Comparison of ENCODE assay signal across 9 cellular contexts in the genomic region with DNA sequence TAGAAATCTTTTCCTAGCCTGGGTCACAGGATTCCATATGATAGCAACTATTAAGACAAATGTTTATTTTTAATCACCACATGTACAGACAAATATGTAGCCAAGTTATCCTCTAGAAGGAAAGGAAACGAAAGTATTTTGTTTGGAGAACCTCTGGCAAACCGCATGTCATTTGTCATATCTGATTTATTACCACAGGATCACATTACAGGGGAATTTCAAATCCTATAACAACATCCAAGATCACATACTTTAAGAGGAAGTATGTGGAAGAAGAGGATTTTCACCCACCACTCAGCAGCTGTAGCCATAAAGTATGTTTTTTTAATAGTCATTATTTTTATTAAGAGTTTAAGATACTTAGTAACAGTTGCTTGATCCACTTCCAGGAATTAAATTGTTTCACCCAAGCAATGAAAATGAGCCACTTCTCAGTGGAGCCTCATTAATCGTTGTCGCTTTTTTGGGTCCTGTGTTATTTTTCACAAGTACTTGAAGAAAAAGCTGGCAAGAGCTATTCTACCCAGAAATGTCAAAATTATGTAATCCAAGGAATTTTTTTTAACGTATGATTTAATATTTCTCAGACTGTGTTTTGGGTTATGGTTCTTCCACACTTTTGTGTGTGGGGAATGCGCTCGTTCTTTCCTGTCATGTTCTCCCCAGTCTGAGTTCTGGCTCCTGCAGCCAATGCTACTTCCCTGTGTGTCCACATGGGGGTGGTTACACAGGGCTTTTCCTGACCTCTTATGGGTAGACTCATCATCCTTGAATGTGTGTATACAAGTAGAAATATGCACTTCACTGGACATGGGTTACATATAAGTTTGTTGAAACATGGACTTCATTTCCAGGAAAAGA. TPM values are rescaled to one million over a fixed set of nuclear protein-coding genes. Genes with fewer than 3 reads are reported as not detected.
A peak's percentile ranks its signal among the peaks of the same experiment; 100 is the strongest.
DNase-seq lines count a peak whose midpoint lies in the region; ATAC-seq and TF ChIP-seq lines count a peak whose summit lies in the region.
"Had no signal": no experiment of that assay in that cellular context is flagged by ENCODE, and none has a peak within 500 bp of the region (broad histone marks: within the 10 kb centered on the region; RNA-seq: fewer than 3 reads in every experiment).

No MANE protein-coding gene starts in this region.

- no peaks in the 10 kb centered on the region for H3K36me3 ChIP-seq in BE2C
- H3K36me3 ChIP-seq in Loucy (ENCODE audit: insufficient read depth, low read length): no peaks in the 10 kb centered on the region
- H3K36me3 ChIP-seq in colonic mucosa: no peaks in the 10 kb centered on the region

- H3K9me3 ChIP-seq in BE2C (no peaks in the 10 kb centered on the region), Loucy (ENCODE audit: insufficient read depth, low read depth, low read length) (no peaks in the 10 kb centered on the region), colonic mucosa (no peaks in the 10 kb centered on the region)

- no peak overlapping the region for H3K9ac ChIP-seq in Loucy (ENCODE audit: low read depth, low read length, poor library complexity, severe bottlenecking)
- H3K9ac ChIP-seq in colonic mucosa (ENCODE audit: low read depth in 2 of 2, low read length in 2 of 2): no peak overlapping the region

- DNase-seq in BE2C (peak; percentile 52), colonic mucosa (no peak), midbrain (lab: John Stamatoyannopoulos, UW) (peak; percentile 54), NCI-H187 (lab: John Stamatoyannopoulos, UW) (no peak), SIG-M5 treated with dmso at 0.1 percent for 504 hours (lab: John Stamatoyannopoulos, UW; ENCODE audit: unreplicated experiment) (no peak)

- H3K4me1 ChIP-seq in BE2C: peaks cover 4% of the 10 kb centered on the region; the same call in 1 of the 2 replicates
- H3K4me1 ChIP-seq in Loucy (ENCODE audit: insufficient read depth, low read length, poor library complexity, severe bottlenecking): no peaks in the 10 kb centered on the region
- H3K4me1 ChIP-seq in colonic mucosa: no peaks in the 10 kb centered on the region

- H3K27ac ChIP-seq in colonic mucosa: no peak overlapping the region

- H3F3A ChIP-seq in Loucy (ENCODE audit: low read depth): no peaks in the 10 kb centered on the region

- H4K20me1 ChIP-seq in Loucy (ENCODE audit: insufficient read depth, low read length, poor library complexity, severe bottlenecking): no peaks in the 10 kb centered on the region

- no peaks in the 10 kb centered on the region for H3K79me2 ChIP-seq in Loucy (ENCODE audit: insufficient read depth, low read length)

- H2AFZ ChIP-seq in Loucy (ENCODE audit: low read length): no peak overlapping the region

- no peak overlapping the region for H3K4me2 ChIP-seq in Loucy (ENCODE audit: low read depth, low read length, poor library complexity, severe bottlenecking)

- TF ChIP-seq CTCF in BE2C (IDR thresholded peaks at IDR 0.05; ENCODE audit: low read depth, low read length): peak; percentile 79
- TF ChIP-seq CTCF in Loucy (conservative IDR thresholded peaks at IDR 0.05; ENCODE audit: low read length): peak; percentile 53
- TF ChIP-seq CTCF in colonic mucosa (IDR thresholded peaks at IDR 0.05): peak; percentile 35

- intact Hi-C loops in colonic mucosa (cut with DNase I): loop anchor here (5.0 kb wide), 1 partner anchor 53 kb away; no protein-coding TSS in a partner anchor

- no peaks in the 10 kb centered on the region for H3K9me2 ChIP-seq in Loucy (replicated peaks; ENCODE audit: low read depth, low read length)

- H3K4me3 ChIP-seq in BE2C (ENCODE audit: low read depth, low read length): no peak overlapping the region
- no peak overlapping the region for H3K4me3 ChIP-seq in Loucy (ENCODE audit: low read length, poor library complexity, severe bottlenecking)
- no peak overlapping the region for H3K4me3 ChIP-seq in colonic mucosa
- H3K4me3 ChIP-seq: skin epidermis had no signal

- no peaks in the 10 kb centered on the region for H3K27me3 ChIP-seq in BE2C
- H3K27me3 ChIP-seq in Loucy (ENCODE audit: insufficient read depth, low read length, poor library complexity, severe bottlenecking): no peaks in the 10 kb centered on the region
- no peaks in the 10 kb centered on the region for H3K27me3 ChIP-seq in colonic mucosa

- ATAC-seq in GM18519 (IDR thresholded peaks at IDR 0.05; ENCODE audit: low FRiP score, unreplicated experiment) (no peak), GM21619 (IDR thresholded peaks at IDR 0.05; ENCODE audit: unreplicated experiment) (no peak)

RNA-seq across cellular contexts. Expression of a gene that starts 6.9 kb away (rescaled TPM):
- 4.8 TPM for polyA plus RNA-seq in BE2C (2012; ENCODE audit: insufficient read depth, insufficient read length, low read depth)
- total RNA-seq in colonic mucosa: 1 to 10 TPM; 4.2 to 4.6 TPM

Comparison
In these comparisons a context has a peak if more than half of its experiments do, and no peak if none do; other contexts are left out.
1. DNase-seq: peak in BE2C (single experiment) and midbrain (single experiment); none in colonic mucosa (single experiment), NCI-H187 (0 of 2) and SIG-M5 treated with dmso at 0.1 percent for 504 hours (single experiment).
2. Peak in every context shown above with its lines, with median percentiles within 50 percentile points of each other: CTCF ChIP-seq.